13 cellular contexts compared by ENCODE assay signal in genomic region chr11:86374586-86374985, GRCh38. TPM values are rescaled to one million over a fixed set of nuclear protein-coding genes. Genes with fewer than 3 reads are reported as not detected.
DNase-seq lines count a peak whose midpoint lies in the region; ATAC-seq and TF ChIP-seq lines count a peak whose summit lies in the region.
"Had no signal": no experiment of that assay in that cellular context is flagged by ENCODE, and none has a peak within 500 bp of the region (broad histone marks: within the 10 kb centered on the region; RNA-seq: fewer than 3 reads in every experiment).

TSS of gene CCDC81 (plus strand) at chr11:86374887. CDS start at chr11:86375164, 277 bp downstream.

- no peaks in the 10 kb centered on the region for H3K36me3 ChIP-seq in rectal smooth muscle tissue (ENCODE audit: control insufficient read depth, insufficient read depth, low read length)

- H3K9ac ChIP-seq in rectal smooth muscle tissue (ENCODE audit: low read length): no peak within 1 kb of the TSS

- in situ Hi-C loops in GM13976 (cut with MboI; ENCODE audit: low sequenced_read_pairs, unreplicated experiment): no loop called here

- no peak for TF ChIP-seq CTCF in GM13976 (IDR thresholded peaks at IDR 0.05; ENCODE audit: borderline replicate concordance, control extremely low read depth, extremely low read depth, insufficient read depth, missing control alignments)

- no peaks in the 10 kb centered on the region for H3K27me3 ChIP-seq in rectal smooth muscle tissue (ENCODE audit: control insufficient read depth, insufficient read depth, low read length)

- H3K4me1 ChIP-seq in rectal smooth muscle tissue (ENCODE audit: control insufficient read depth, insufficient read depth, low read length): no peaks in the 10 kb centered on the region

- peak within 1 kb of the TSS; percentile 23 for H3K4me3 ChIP-seq in rectal smooth muscle tissue (ENCODE audit: low read length)

- DNase-seq in GM03348 (ENCODE audit: low spot score): peak; percentile 49
- DNase-seq in dermis blood vessel endothelial cell: peak; percentile 52
- peak; percentile 89 for DNase-seq in iPS-NIHi11 (ENCODE audit: low spot score)
- DNase-seq in NOMO-1 treated with dmso at 0.1 percent for 144 hours (lab: John Stamatoyannopoulos, UW; ENCODE audit: unreplicated experiment): no peak
- no peak for DNase-seq in GM13976 (ENCODE audit: low spot score)
- DNase-seq: activated B cell treated with CpG ODN at 0.5 μM for 24 hours; activated T-cell treated with anti-CD3 and anti-CD28 coated beads, Interleukin-2, amount 50 U/mL, for 48 hours; COR-L47; KG1; NCI-H2081 treated with DMSO at 0.1 percent for 48 hours had no signal

- no peak within 1 kb of the TSS for H3K27ac ChIP-seq in rectal smooth muscle tissue (ENCODE audit: low read depth, low read length)

- ATAC-seq in HG02852 (IDR thresholded peaks at IDR 0.05; ENCODE audit: unreplicated experiment) (no peak), HG03025 (IDR thresholded peaks at IDR 0.05; ENCODE audit: low FRiP score, unreplicated experiment) (no peak)

RNA-seq across cellular contexts. Expression of gene CCDC81, which starts in this region (rescaled TPM):
- total RNA-seq in dermis blood vessel endothelial cell: under 0.01 and 0.23 TPM in 2 replicates

Comparison
In these comparisons a context has a peak if more than half of its experiments do, and no peak if none do; other contexts are left out.
1. Peak in DNase-seq in dermis blood vessel endothelial cell; RNA of the gene not detected or under 1 TPM.
2. DNase-seq: peak in GM03348 (single experiment) and iPS-NIHi11 (single experiment); none in NOMO-1 treated with dmso at 0.1 percent for 144 hours (single experiment) and GM13976 (single experiment).